ENCODE assay signal across 1 cellular context in the genomic region with DNA sequence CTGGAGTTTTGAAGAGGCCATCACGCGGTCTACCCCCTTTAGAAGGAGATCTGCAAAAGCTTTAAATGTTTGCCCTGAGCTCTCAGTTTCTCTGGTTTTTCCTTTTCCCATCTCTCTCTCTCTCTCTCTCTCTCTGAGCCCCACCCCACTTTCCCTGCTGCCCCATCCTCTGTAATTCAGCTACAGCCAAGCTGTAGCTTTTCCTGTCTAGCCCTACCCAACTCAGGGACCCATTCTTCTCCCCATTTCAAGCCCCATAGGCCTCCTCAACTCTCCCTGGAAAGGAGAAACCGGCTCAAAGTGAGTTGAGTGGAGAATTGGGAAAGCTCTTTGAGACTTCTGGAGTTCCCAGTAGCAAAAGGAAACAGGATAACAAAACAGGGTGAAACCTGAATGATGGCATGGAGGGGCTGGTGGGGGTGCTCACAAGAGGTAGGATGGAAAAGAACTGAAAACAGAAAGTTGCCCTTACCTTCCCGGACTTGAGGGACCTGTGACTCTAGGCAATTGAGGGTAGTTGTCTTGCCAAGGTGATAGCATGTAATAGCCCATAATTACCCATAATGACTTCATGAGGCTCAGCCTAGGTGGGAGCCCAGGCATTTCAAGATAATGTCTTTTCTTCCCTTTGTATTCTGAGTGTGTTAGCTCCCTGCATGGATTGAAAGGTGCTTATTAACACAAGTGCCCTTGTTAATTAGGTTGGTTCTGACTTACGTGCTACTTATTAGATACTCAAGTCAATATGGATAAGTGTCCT.
TF ChIP-seq lines count a peak whose summit lies in the region.

No MANE protein-coding gene starts in this region.

TF ChIP-seq in SK-N-SH, 30 proteins besides CTCF, POLR2A, EP300 and RAD21 (continued from another document):
- TF ChIP-seq, protein P1, sequence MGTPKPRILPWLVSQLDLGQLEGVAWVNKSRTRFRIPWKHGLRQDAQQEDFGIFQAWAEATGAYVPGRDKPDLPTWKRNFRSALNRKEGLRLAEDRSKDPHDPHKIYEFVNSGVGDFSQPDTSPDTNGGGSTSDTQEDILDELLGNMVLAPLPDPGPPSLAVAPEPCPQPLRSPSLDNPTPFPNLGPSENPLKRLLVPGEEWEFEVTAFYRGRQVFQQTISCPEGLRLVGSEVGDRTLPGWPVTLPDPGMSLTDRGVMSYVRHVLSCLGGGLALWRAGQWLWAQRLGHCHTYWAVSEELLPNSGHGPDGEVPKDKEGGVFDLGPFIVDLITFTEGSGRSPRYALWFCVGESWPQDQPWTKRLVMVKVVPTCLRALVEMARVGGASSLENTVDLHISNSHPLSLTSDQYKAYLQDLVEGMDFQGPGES (IDR thresholded peaks at IDR 0.05; ENCODE audit: low read depth, low read length) = no peak
- TF ChIP-seq, protein P2, sequence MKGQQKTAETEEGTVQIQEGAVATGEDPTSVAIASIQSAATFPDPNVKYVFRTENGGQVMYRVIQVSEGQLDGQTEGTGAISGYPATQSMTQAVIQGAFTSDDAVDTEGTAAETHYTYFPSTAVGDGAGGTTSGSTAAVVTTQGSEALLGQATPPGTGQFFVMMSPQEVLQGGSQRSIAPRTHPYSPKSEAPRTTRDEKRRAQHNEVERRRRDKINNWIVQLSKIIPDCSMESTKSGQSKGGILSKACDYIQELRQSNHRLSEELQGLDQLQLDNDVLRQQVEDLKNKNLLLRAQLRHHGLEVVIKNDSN (IDR thresholded peaks at IDR 0.05; ENCODE audit: borderline replicate concordance, low read depth) = no peak
- TF ChIP-seq, protein P3, sequence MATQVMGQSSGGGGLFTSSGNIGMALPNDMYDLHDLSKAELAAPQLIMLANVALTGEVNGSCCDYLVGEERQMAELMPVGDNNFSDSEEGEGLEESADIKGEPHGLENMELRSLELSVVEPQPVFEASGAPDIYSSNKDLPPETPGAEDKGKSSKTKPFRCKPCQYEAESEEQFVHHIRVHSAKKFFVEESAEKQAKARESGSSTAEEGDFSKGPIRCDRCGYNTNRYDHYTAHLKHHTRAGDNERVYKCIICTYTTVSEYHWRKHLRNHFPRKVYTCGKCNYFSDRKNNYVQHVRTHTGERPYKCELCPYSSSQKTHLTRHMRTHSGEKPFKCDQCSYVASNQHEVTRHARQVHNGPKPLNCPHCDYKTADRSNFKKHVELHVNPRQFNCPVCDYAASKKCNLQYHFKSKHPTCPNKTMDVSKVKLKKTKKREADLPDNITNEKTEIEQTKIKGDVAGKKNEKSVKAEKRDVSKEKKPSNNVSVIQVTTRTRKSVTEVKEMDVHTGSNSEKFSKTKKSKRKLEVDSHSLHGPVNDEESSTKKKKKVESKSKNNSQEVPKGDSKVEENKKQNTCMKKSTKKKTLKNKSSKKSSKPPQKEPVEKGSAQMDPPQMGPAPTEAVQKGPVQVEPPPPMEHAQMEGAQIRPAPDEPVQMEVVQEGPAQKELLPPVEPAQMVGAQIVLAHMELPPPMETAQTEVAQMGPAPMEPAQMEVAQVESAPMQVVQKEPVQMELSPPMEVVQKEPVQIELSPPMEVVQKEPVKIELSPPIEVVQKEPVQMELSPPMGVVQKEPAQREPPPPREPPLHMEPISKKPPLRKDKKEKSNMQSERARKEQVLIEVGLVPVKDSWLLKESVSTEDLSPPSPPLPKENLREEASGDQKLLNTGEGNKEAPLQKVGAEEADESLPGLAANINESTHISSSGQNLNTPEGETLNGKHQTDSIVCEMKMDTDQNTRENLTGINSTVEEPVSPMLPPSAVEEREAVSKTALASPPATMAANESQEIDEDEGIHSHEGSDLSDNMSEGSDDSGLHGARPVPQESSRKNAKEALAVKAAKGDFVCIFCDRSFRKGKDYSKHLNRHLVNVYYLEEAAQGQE (IDR thresholded peaks at IDR 0.05; ENCODE audit: low read depth, low read length) = no peak
- TF ChIP-seq RXRA (IDR thresholded peaks at IDR 0.05; ENCODE audit: borderline replicate concordance, low read depth) (no peak), MXI1 (IDR thresholded peaks at IDR 0.05; ENCODE audit: low read depth, low read length) (no peak), RCOR1 (IDR thresholded peaks at IDR 0.05; ENCODE audit: low read length) (no peak), FOXJ3 (CRISPR knock-in tag; IDR thresholded peaks at IDR 0.05) (no peak), CHD2 (IDR thresholded peaks at IDR 0.05; ENCODE audit: low read length, partially characterized antibody) (no peak), NRF1 (IDR thresholded peaks at IDR 0.05; ENCODE audit: low read depth, low read length) (no peak), TCF12 (IDR thresholded peaks at IDR 0.05) (no peak)
TF ChIP-seq in SK-N-SH: peak in this region for 0.
